Comparison of ENCODE assay signal across 1 cellular context in genomic region chr6:34701199-34701598, GRCh38.
TF ChIP-seq lines count a peak whose summit lies in the region.

No MANE protein-coding gene starts in this region.

TF ChIP-seq in K562, 482 proteins besides CTCF, POLR2A, EP300 and RAD21:
- TF ChIP-seq MCM7 (IDR thresholded peaks at IDR 0.05), result peak in 1 of 2 experiments; percentile 68; a peak in 1 of 4 replicates
- no peak for TF ChIP-seq CTCFL (IDR thresholded peaks at IDR 0.05; ENCODE audit: borderline replicate concordance, insufficient read depth, low read depth, low read length, poor library complexity, severe bottlenecking)
- TF ChIP-seq SIN3B (IDR thresholded peaks at IDR 0.05; ENCODE audit: low read depth), result no peak
- 0 out of 2 replicates have a peak, but pooled peaks have one; percentile 46 for TF ChIP-seq HDGF (IDR thresholded peaks at IDR 0.05)
- no peak for TF ChIP-seq ZNF3 (CRISPR knock-in tag; IDR thresholded peaks at IDR 0.05)
- TF ChIP-seq BRF1 (IDR thresholded peaks at IDR 0.05; ENCODE audit: borderline replicate concordance, extremely low read depth, insufficient read length), result no peak
